ENCODE assay signal across 9 cellular contexts in genomic region chr12:1530592-1531159, GRCh38.
DNase-seq lines count a peak whose midpoint lies in the region; ATAC-seq and TF ChIP-seq lines count a peak whose summit lies in the region.
"Had no signal": no experiment of that assay in that cellular context is flagged by ENCODE, and none has a peak within 500 bp of the region (broad histone marks: within the 10 kb centered on the region; RNA-seq: fewer than 3 reads in every experiment).

No MANE protein-coding gene starts in this region.

- H2BK12ac ChIP-seq in trophoblast cell (ENCODE audit: low read length): no peak overlapping the region

- H3K27me3 ChIP-seq in DOHH2 (ENCODE audit: control insufficient read depth, low read length) (peaks cover 68% of the 10 kb centered on the region), NT2/D1 (ENCODE audit: insufficient read depth, insufficient read length) (peaks cover 60% of the 10 kb centered on the region), trophoblast cell (ENCODE audit: insufficient read depth, low read length) (peaks cover 51% of the 10 kb centered on the region)

- H3K4me3 ChIP-seq in DOHH2 (ENCODE audit: low read length): peak overlapping the region; percentile 31
- peak overlapping the region; percentile 54 for H3K4me3 ChIP-seq in NT2/D1 (ENCODE audit: insufficient read length, low read depth)
- peak overlapping the region; percentile 74 to 82 for H3K4me3 ChIP-seq in foreskin fibroblast (ENCODE audit: low read depth in 1 of 2, low read length in 2 of 2)
- H3K4me3 ChIP-seq in trophoblast cell (ENCODE audit: low read depth, low read length): peak overlapping the region; percentile 64

- no peak overlapping the region for H3K18ac ChIP-seq in trophoblast cell (ENCODE audit: low read length)

- H4K12ac ChIP-seq in trophoblast cell (ENCODE audit: low read depth, low read length): no peak overlapping the region

- H2BK5ac ChIP-seq in trophoblast cell (ENCODE audit: low read depth, low read length, poor library complexity): no peak overlapping the region

- H3F3A ChIP-seq in DOHH2 (ENCODE audit: control insufficient read depth, insufficient read depth): peaks cover 6% of the 10 kb centered on the region

- H3K79me1 ChIP-seq in trophoblast cell (ENCODE audit: low read length): no peaks in the 10 kb centered on the region

- no peaks in the 10 kb centered on the region for H3K79me2 ChIP-seq in DOHH2 (ENCODE audit: control insufficient read depth, low read length)
- no peaks in the 10 kb centered on the region for H3K79me2 ChIP-seq in trophoblast cell (ENCODE audit: control insufficient read depth, insufficient read depth, low read length, poor library complexity)

- H4K20me1 ChIP-seq in DOHH2 (ENCODE audit: control insufficient read depth, insufficient read depth, low read depth, low read length): no peaks in the 10 kb centered on the region; the same call in 1 of the 2 replicates

- peaks cover 45% of the 10 kb centered on the region for H3K4me1 ChIP-seq in DOHH2 (ENCODE audit: control insufficient read depth, low read length)
- H3K4me1 ChIP-seq in NT2/D1 (ENCODE audit: insufficient read depth, insufficient read length): peaks cover 29% of the 10 kb centered on the region
- peaks cover 0 to 4% of the 10 kb centered on the region in 2 experiments for H3K4me1 ChIP-seq in trophoblast cell (ENCODE audit: control insufficient read depth in 1 of 2, insufficient read depth in 2 of 2, low read length in 2 of 2)

- no peak for DNase-seq in NT2/D1 (ENCODE audit: low read depth, low spot score)
- DNase-seq in foreskin fibroblast: peak in 1 of 2 donors; percentile 28
- peak in 1 of 2 donors; percentile 24 for DNase-seq in trophoblast cell
- no peak for DNase-seq in NCI-H2171 treated with DMSO at 0.1 percent for 48 hours (lab: John Stamatoyannopoulos, UW)
- DNase-seq: cerebellar nuclear complex had no signal

- H4K8ac ChIP-seq in trophoblast cell (ENCODE audit: low read depth, low read length): no peak overlapping the region

- no peak overlapping the region for H2AFZ ChIP-seq in trophoblast cell (ENCODE audit: insufficient read depth, low read length, poor library complexity)

- H3K23ac ChIP-seq in trophoblast cell (ENCODE audit: low read length): no peak overlapping the region

- no peak for ATAC-seq in GM18861 (IDR thresholded peaks at IDR 0.05; ENCODE audit: unreplicated experiment)
- ATAC-seq in GM18909 (IDR thresholded peaks at IDR 0.05; ENCODE audit: poor library complexity, unreplicated experiment): no peak
- ATAC-seq in GM19397 (IDR thresholded peaks at IDR 0.05; ENCODE audit: unreplicated experiment): no peak

- no peak overlapping the region for H3K4ac ChIP-seq in trophoblast cell (ENCODE audit: low read depth, low read length)

- no peak overlapping the region for H4K91ac ChIP-seq in trophoblast cell (ENCODE audit: low read depth, low read length)

- no peak overlapping the region for H2AK5ac ChIP-seq in trophoblast cell (ENCODE audit: low read length)

- H3K36me3 ChIP-seq in DOHH2 (ENCODE audit: control insufficient read depth, low read length) (no peaks in the 10 kb centered on the region), NT2/D1 (ENCODE audit: insufficient read depth, insufficient read length, low read length) (peaks cover 6% of the 10 kb centered on the region), trophoblast cell (ENCODE audit: control insufficient read depth in 1 of 2, insufficient read depth in 2 of 2, low read length in 2 of 2) (no peaks in the 10 kb centered on the region)

- H3K9me2 ChIP-seq in DOHH2 (replicated peaks; ENCODE audit: control insufficient read depth, low read length): no peaks in the 10 kb centered on the region

- H3K4me2 ChIP-seq in DOHH2 (ENCODE audit: low read length): peak overlapping the region; percentile 49
- peak overlapping the region; percentile 79 for H3K4me2 ChIP-seq in trophoblast cell (ENCODE audit: low read length)

- no peak overlapping the region for H3K27ac ChIP-seq in DOHH2 (ENCODE audit: low read depth, low read length)
- no peak overlapping the region for H3K27ac ChIP-seq in trophoblast cell (ENCODE audit: low read depth, low read length)

- no peak overlapping the region for H2BK120ac ChIP-seq in trophoblast cell (ENCODE audit: insufficient read depth, low read length, poor library complexity)

- TF ChIP-seq CTCF in DOHH2 (IDR thresholded peaks at IDR 0.05; ENCODE audit: low read depth, low read length, poor library complexity, severe bottlenecking) (no peak), foreskin fibroblast (IDR thresholded peaks at IDR 0.05; ENCODE audit: low read depth, low read length) (no peak)

- no CpG with 5 or more reads among the region's 99 CpGs for WGBS in trophoblast cell (ENCODE audit: extremely low coverage, insufficient coverage, insufficient read length)

- H3K9ac ChIP-seq in NT2/D1 (ENCODE audit: insufficient read length, low read depth) (peak overlapping the region; percentile 75), trophoblast cell (ENCODE audit: low read length) (no peak overlapping the region)

- H3K9me3 ChIP-seq in DOHH2 (ENCODE audit: control insufficient read depth, insufficient read depth, low read length) (no peaks in the 10 kb centered on the region), NT2/D1 (ENCODE audit: insufficient read depth, low read length) (no peaks in the 10 kb centered on the region), trophoblast cell (ENCODE audit: insufficient read depth, low read depth, low read length) (peaks cover 8% of the 10 kb centered on the region)

- no peak overlapping the region for H3K14ac ChIP-seq in trophoblast cell (ENCODE audit: low read length)
